Comparison of ENCODE assay signal across 8 cellular contexts in genomic region chr15:75349351-75349669, GRCh38. TPM values are rescaled to one million over a fixed set of nuclear protein-coding genes. Genes with fewer than 3 reads are reported as not detected.
DNase-seq lines count a peak whose midpoint lies in the region; ATAC-seq, FAIRE-seq and TF ChIP-seq lines count a peak whose summit lies in the region.
"Not testable (repeated sequence)": the region's sequence is repeated elsewhere in the genome, so short reads cannot be mapped to it uniquely, and the experiment has no call there.

No MANE protein-coding gene starts in this region.

- peak; percentile 1 for ATAC-seq in esophagus mucosa
- not testable (repeated sequence) for ATAC-seq in natural killer cell

- CTCF ChIA-PET in activated CD4-positive, alpha-beta T cell treated with anti-CD3 and anti-CD28 coated beads, Interleukin-2, amount 10 ng/mL, durations not matched to agents 7 days and 5 days (lab: Charles Lee) = not testable (repeated sequence)

- H3K4me2 ChIP-seq in BLaER1 = peak overlapping the region; percentile 90
- peak overlapping the region; percentile 82; the same call in 1 of the 2 replicates for H3K4me2 ChIP-seq in OCI-LY1 (ENCODE audit: low read length)

- H2AFZ ChIP-seq in OCI-LY1 (ENCODE audit: low read length) = not testable (repeated sequence)

- peaks cover 39% of the 10 kb centered on the region for H4K20me1 ChIP-seq in BLaER1
- H4K20me1 ChIP-seq in OCI-LY1 (ENCODE audit: insufficient read depth, low read length) = not testable (repeated sequence)

- not testable (repeated sequence) for H3K9ac ChIP-seq in BLaER1; OCI-LY1 (ENCODE audit: low read length)

- WGBS in spleen, 5 donors = 84 to 96% (median 93%) methylated on average over 6 to 8 of the region's 8 CpGs

- peaks cover 25% of the 10 kb centered on the region for H3K27me3 Mint-ChIP-seq in activated CD4-positive, alpha-beta T cell treated with anti-CD3 and anti-CD28 coated beads, Interleukin-2, amount 10 ng/mL, durations not matched to agents 7 days and 5 days
- not testable (repeated sequence) for H3K27me3 Mint-ChIP-seq in activated naive CD8-positive, alpha-beta T cell; natural killer cell (ENCODE audit: low read depth in 2 of 2)

- DNase-seq in GM12891 (ENCODE audit: insufficient read length, low spot score); activated CD4-positive, alpha-beta T cell treated with anti-CD3 and anti-CD28 coated beads, Interleukin-2, amount 10 ng/mL, durations not matched to agents 7 days and 5 days; natural killer cell: not testable (repeated sequence)
- peak; percentile 67 for DNase-seq in spleen

- H3K9me3 ChIP-seq in BLaER1 = peaks cover 16% of the 10 kb centered on the region
- not testable (repeated sequence) for H3K9me3 ChIP-seq in OCI-LY1 (ENCODE audit: low read length)
- peaks cover 0 to 27% (median 16%) of the 10 kb centered on the region in 8 donors for H3K9me3 ChIP-seq in spleen

- not testable (repeated sequence) for H3K79me2 ChIP-seq in OCI-LY1 (ENCODE audit: insufficient read depth, low read length)

- peak; percentile 31 for FAIRE-seq in GM12891 (lab: Jason Lieb, UNC)

- H3K9me2 ChIP-seq in OCI-LY1 (ENCODE audit: low read depth, low read length) = not testable (repeated sequence)

- H3K36me3 ChIP-seq in BLaER1 = peaks cover 40% of the 10 kb centered on the region
- H3K36me3 ChIP-seq in OCI-LY1 (ENCODE audit: insufficient read depth, low read length) = peaks cover 53% of the 10 kb centered on the region
- peaks cover 0 to 24% (median 2%) of the 10 kb centered on the region in 6 donors for H3K36me3 ChIP-seq in spleen

- peak overlapping the region; percentile 62 for H3K4me3 Mint-ChIP-seq in activated CD4-positive, alpha-beta T cell treated with anti-CD3 and anti-CD28 coated beads, Interleukin-2, amount 10 ng/mL, durations not matched to agents 7 days and 5 days
- peak overlapping the region; percentile 63 for H3K4me3 Mint-ChIP-seq in activated naive CD8-positive, alpha-beta T cell
- H3K4me3 Mint-ChIP-seq in natural killer cell = peak overlapping the region; percentile 86

- H3K4me1 Mint-ChIP-seq in activated CD4-positive, alpha-beta T cell treated with anti-CD3 and anti-CD28 coated beads, Interleukin-2, amount 10 ng/mL, durations not matched to agents 7 days and 5 days = peaks cover 35% of the 10 kb centered on the region
- H3K4me1 Mint-ChIP-seq in activated naive CD8-positive, alpha-beta T cell (ENCODE audit: low read depth) = peaks cover 26% of the 10 kb centered on the region
- H3K4me1 Mint-ChIP-seq in natural killer cell = peaks cover 34 to 47% of the 10 kb centered on the region in 2 donors

- H3K4me1 ChIP-seq in BLaER1 = peaks cover 81% of the 10 kb centered on the region
- H3K4me1 ChIP-seq in OCI-LY1 (ENCODE audit: insufficient read depth, low read length, severe bottlenecking) = peaks cover 44% of the 10 kb centered on the region
- peaks cover 4 to 56% (median 43%) of the 10 kb centered on the region in 6 donors for H3K4me1 ChIP-seq in spleen

- not testable (repeated sequence) for H3F3A ChIP-seq in OCI-LY1 (ENCODE audit: insufficient read depth, low read length)

- peak overlapping the region; percentile 97 for H3K27ac Mint-ChIP-seq in activated CD4-positive, alpha-beta T cell treated with anti-CD3 and anti-CD28 coated beads, Interleukin-2, amount 10 ng/mL, durations not matched to agents 7 days and 5 days
- H3K27ac Mint-ChIP-seq in activated naive CD8-positive, alpha-beta T cell = not testable (repeated sequence)
- peak overlapping the region; percentile 95 to 97 for H3K27ac Mint-ChIP-seq in natural killer cell

- not testable (repeated sequence) for H3K27me3 ChIP-seq in BLaER1; OCI-LY1 (ENCODE audit: insufficient read depth, low read length)
- peaks cover 0 to 31% (median 0%) of the 10 kb centered on the region in 7 donors for H3K27me3 ChIP-seq in spleen (replicated peaks in 1 of 7)

- H3K4me3 ChIP-seq in BLaER1 = peak overlapping the region; percentile 78
- H3K4me3 ChIP-seq in OCI-LY1 (ENCODE audit: low read depth, low read length, poor library complexity, severe bottlenecking) = peak overlapping the region; percentile 90
- H3K4me3 ChIP-seq in spleen = peak overlapping the region in 1 of 8 donors; percentile 91

- H3K27ac ChIP-seq in BLaER1 (peak overlapping the region; percentile 70), OCI-LY1 (ENCODE audit: low read depth, low read length, poor library complexity, severe bottlenecking) (peak overlapping the region; percentile 93), spleen (peak overlapping the region; percentile 46 to 87 (median 73))

- not testable (repeated sequence) for TF ChIP-seq CTCF in OCI-LY1 (IDR thresholded peaks at IDR 0.05; ENCODE audit: low read length); natural killer cell (IDR thresholded peaks at IDR 0.05); spleen (IDR thresholded peaks at IDR 0.05 in 8 of 11, conservative IDR thresholded peaks at IDR 0.05 in 3 of 11)

- intact Hi-C loops in natural killer cell (cut with micrococcal nuclease); spleen (cut with DNase I; ENCODE audit: low total_unique reads): not testable (repeated sequence)

- H3K9me3 Mint-ChIP-seq in activated CD4-positive, alpha-beta T cell treated with anti-CD3 and anti-CD28 coated beads, Interleukin-2, amount 10 ng/mL, durations not matched to agents 7 days and 5 days = peaks cover 14% of the 10 kb centered on the region
- not testable (repeated sequence) for H3K9me3 Mint-ChIP-seq in activated naive CD8-positive, alpha-beta T cell (ENCODE audit: low read depth); natural killer cell

- POLR2A ChIA-PET in activated CD4-positive, alpha-beta T cell treated with anti-CD3 and anti-CD28 coated beads, Interleukin-2, amount 10 ng/mL, durations not matched to agents 7 days and 5 days (lab: Charles Lee) = interaction anchor here (0.5 kb wide), 1 partner anchor 326 kb away, joined by 3 read pairs; no protein-coding TSS in a partner anchor

- TF ChIP-seq POLR2A in GM12891 (IDR thresholded peaks at IDR 0.05; ENCODE audit: low read depth, low read length); spleen (IDR thresholded peaks at IDR 0.05): not testable (repeated sequence)

- peaks cover 36% of the 10 kb centered on the region for H3K36me3 Mint-ChIP-seq in activated CD4-positive, alpha-beta T cell treated with anti-CD3 and anti-CD28 coated beads, Interleukin-2, amount 10 ng/mL, durations not matched to agents 7 days and 5 days (ENCODE audit: low read depth)
- H3K36me3 Mint-ChIP-seq in activated naive CD8-positive, alpha-beta T cell; natural killer cell: not testable (repeated sequence)

RNA-seq across cellular contexts. Expression of gene NEIL1, which starts 2.5 kb away (rescaled TPM):
- polyA plus RNA-seq in GM12891 (2012; ENCODE audit: low read depth, missing spikeins) = 27.8 TPM
- 1 to 10 TPM; 2.2 to 2.7 TPM for total RNA-seq in activated CD4-positive, alpha-beta T cell treated with anti-CD3 and anti-CD28 coated beads, Interleukin-2, amount 10 ng/mL, durations not matched to agents 7 days and 5 days
- 4.7 TPM for total RNA-seq in esophagus mucosa
- total RNA-seq in natural killer cell = 100 to 1,000 TPM in 2 of 3 donors, 10 to 100 TPM in 1; 97.1 to 324 (median 112) TPM
- 10 to 100 TPM; 27.5 to 68.1 (median 37.8) TPM for total RNA-seq in spleen
- polyA plus RNA-seq in spleen = 10 to 100 TPM; 45.7 to 60.2 (median 52.1) TPM

RNA-seq across cellular contexts. Expression of gene COMMD4, which starts 13.4 kb away (rescaled TPM):
- 99.8 TPM for polyA plus RNA-seq in GM12891 (2012; ENCODE audit: low read depth, missing spikeins)
- 10 to 100 TPM; 72.2 to 97.4 TPM for total RNA-seq in activated CD4-positive, alpha-beta T cell treated with anti-CD3 and anti-CD28 coated beads, Interleukin-2, amount 10 ng/mL, durations not matched to agents 7 days and 5 days
- 40.1 TPM for total RNA-seq in esophagus mucosa
- 10 to 100 TPM; 38.8 to 56.3 (median 46.8) TPM for total RNA-seq in natural killer cell
- total RNA-seq in spleen = 10 to 100 TPM; 47.0 to 80.4 (median 62.2) TPM
- polyA plus RNA-seq in spleen = 100 to 1,000 TPM in 1 of 3 donors, 10 to 100 TPM in 2; 73.9 to 116 (median 92.0) TPM

RNA-seq across cellular contexts. Expression of gene MAN2C1, which starts 19.1 kb away (rescaled TPM):
- 85.5 TPM for polyA plus RNA-seq in GM12891 (2012; ENCODE audit: low read depth, missing spikeins)
- total RNA-seq in activated CD4-positive, alpha-beta T cell treated with anti-CD3 and anti-CD28 coated beads, Interleukin-2, amount 10 ng/mL, durations not matched to agents 7 days and 5 days = 100 to 1,000 TPM; 151 to 205 TPM
- total RNA-seq in esophagus mucosa = 66.1 TPM
- 100 to 1,000 TPM; 375 to 476 (median 385) TPM for total RNA-seq in natural killer cell
- total RNA-seq in spleen = 100 to 1,000 TPM; 183 to 384 (median 264) TPM
- 100 to 1,000 TPM; 112 to 499 (median 448) TPM for polyA plus RNA-seq in spleen
